1 cellular context compared by ENCODE assay signal in the genomic region with DNA sequence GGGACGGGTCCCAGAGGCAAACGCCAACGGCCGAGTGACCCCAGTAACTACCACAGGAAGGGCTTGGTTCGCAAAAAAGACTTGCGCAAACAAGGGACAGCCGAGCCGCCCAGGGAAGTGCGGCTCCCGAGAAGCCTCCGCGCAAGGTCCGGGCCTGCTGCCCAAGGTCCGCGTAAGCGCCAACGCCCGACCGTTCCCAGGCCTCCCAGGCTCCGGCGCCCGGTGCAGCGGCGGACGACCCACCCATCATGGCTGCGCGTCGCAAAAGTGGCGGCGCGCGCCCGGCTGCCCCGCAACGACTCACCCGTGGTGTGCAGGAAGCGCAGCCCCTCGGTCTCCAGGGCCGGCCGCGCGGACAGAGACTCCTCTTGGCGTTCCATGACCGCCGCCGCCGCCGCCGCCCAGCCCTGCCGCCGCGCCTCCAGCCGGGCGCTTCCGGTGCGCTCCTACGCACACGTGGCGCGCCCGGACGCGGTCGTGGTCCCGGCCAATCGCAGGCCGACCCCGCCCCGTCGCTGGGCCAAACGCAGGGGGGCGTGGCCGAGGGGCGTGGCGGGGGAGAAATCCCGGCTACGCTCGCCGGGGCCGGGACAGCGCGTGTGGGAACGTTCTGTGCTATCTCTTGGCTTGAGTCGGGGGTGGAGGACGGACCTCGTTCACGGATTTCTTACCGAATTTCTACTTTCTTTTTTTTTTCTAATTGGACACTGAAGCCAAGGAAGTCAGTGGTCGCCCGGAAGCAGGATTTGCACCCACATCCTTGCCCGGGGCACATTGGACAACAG.
A peak's percentile ranks its signal among the peaks of the same experiment; 100 is the strongest.
TF ChIP-seq lines count a peak whose summit lies in the region.

A gene with protein sequence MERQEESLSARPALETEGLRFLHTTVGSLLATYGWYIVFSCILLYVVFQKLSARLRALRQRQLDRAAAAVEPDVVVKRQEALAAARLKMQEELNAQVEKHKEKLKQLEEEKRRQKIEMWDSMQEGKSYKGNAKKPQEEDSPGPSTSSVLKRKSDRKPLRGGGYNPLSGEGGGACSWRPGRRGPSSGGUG (minus strand): TSS at position 448 of the 785 bp plus-strand sequence. CDS start 68 bp downstream, at position 380.

TF ChIP-seq in K562, 482 proteins besides CTCF, POLR2A, EP300 and RAD21 (continues in another document):
- TF ChIP-seq, protein P1, sequence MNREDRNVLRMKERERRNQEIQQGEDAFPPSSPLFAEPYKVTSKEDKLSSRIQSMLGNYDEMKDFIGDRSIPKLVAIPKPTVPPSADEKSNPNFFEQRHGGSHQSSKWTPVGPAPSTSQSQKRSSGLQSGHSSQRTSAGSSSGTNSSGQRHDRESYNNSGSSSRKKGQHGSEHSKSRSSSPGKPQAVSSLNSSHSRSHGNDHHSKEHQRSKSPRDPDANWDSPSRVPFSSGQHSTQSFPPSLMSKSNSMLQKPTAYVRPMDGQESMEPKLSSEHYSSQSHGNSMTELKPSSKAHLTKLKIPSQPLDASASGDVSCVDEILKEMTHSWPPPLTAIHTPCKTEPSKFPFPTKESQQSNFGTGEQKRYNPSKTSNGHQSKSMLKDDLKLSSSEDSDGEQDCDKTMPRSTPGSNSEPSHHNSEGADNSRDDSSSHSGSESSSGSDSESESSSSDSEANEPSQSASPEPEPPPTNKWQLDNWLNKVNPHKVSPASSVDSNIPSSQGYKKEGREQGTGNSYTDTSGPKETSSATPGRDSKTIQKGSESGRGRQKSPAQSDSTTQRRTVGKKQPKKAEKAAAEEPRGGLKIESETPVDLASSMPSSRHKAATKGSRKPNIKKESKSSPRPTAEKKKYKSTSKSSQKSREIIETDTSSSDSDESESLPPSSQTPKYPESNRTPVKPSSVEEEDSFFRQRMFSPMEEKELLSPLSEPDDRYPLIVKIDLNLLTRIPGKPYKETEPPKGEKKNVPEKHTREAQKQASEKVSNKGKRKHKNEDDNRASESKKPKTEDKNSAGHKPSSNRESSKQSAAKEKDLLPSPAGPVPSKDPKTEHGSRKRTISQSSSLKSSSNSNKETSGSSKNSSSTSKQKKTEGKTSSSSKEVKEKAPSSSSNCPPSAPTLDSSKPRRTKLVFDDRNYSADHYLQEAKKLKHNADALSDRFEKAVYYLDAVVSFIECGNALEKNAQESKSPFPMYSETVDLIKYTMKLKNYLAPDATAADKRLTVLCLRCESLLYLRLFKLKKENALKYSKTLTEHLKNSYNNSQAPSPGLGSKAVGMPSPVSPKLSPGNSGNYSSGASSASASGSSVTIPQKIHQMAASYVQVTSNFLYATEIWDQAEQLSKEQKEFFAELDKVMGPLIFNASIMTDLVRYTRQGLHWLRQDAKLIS (CRISPR knock-in tag; IDR thresholded peaks at IDR 0.05), result no peak
- peak; percentile 86 for TF ChIP-seq CCNT2 (IDR thresholded peaks at IDR 0.05; ENCODE audit: borderline replicate concordance, extremely low read depth, insufficient read length, low read depth, low read length)
- TF ChIP-seq, protein P2, sequence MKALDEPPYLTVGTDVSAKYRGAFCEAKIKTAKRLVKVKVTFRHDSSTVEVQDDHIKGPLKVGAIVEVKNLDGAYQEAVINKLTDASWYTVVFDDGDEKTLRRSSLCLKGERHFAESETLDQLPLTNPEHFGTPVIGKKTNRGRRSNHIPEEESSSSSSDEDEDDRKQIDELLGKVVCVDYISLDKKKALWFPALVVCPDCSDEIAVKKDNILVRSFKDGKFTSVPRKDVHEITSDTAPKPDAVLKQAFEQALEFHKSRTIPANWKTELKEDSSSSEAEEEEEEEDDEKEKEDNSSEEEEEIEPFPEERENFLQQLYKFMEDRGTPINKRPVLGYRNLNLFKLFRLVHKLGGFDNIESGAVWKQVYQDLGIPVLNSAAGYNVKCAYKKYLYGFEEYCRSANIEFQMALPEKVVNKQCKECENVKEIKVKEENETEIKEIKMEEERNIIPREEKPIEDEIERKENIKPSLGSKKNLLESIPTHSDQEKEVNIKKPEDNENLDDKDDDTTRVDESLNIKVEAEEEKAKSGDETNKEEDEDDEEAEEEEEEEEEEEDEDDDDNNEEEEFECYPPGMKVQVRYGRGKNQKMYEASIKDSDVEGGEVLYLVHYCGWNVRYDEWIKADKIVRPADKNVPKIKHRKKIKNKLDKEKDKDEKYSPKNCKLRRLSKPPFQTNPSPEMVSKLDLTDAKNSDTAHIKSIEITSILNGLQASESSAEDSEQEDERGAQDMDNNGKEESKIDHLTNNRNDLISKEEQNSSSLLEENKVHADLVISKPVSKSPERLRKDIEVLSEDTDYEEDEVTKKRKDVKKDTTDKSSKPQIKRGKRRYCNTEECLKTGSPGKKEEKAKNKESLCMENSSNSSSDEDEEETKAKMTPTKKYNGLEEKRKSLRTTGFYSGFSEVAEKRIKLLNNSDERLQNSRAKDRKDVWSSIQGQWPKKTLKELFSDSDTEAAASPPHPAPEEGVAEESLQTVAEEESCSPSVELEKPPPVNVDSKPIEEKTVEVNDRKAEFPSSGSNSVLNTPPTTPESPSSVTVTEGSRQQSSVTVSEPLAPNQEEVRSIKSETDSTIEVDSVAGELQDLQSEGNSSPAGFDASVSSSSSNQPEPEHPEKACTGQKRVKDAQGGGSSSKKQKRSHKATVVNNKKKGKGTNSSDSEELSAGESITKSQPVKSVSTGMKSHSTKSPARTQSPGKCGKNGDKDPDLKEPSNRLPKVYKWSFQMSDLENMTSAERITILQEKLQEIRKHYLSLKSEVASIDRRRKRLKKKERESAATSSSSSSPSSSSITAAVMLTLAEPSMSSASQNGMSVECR (CRISPR knock-in tag; IDR thresholded peaks at IDR 0.05), result peak; percentile 90
- TF ChIP-seq, protein P3, sequence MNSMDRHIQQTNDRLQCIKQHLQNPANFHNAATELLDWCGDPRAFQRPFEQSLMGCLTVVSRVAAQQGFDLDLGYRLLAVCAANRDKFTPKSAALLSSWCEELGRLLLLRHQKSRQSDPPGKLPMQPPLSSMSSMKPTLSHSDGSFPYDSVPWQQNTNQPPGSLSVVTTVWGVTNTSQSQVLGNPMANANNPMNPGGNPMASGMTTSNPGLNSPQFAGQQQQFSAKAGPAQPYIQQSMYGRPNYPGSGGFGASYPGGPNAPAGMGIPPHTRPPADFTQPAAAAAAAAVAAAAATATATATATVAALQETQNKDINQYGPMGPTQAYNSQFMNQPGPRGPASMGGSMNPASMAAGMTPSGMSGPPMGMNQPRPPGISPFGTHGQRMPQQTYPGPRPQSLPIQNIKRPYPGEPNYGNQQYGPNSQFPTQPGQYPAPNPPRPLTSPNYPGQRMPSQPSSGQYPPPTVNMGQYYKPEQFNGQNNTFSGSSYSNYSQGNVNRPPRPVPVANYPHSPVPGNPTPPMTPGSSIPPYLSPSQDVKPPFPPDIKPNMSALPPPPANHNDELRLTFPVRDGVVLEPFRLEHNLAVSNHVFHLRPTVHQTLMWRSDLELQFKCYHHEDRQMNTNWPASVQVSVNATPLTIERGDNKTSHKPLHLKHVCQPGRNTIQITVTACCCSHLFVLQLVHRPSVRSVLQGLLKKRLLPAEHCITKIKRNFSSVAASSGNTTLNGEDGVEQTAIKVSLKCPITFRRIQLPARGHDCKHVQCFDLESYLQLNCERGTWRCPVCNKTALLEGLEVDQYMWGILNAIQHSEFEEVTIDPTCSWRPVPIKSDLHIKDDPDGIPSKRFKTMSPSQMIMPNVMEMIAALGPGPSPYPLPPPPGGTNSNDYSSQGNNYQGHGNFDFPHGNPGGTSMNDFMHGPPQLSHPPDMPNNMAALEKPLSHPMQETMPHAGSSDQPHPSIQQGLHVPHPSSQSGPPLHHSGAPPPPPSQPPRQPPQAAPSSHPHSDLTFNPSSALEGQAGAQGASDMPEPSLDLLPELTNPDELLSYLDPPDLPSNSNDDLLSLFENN (IDR thresholded peaks at IDR 0.05; ENCODE audit: low read depth in 2 of 2, low read length in 2 of 2), result no peak
- no peak for TF ChIP-seq CSDE1 (IDR thresholded peaks at IDR 0.05)
- TF ChIP-seq FOXK2 (conservative IDR thresholded peaks at IDR 0.05 in 1 of 2, IDR thresholded peaks at IDR 0.05 in 1 of 2; ENCODE audit: low read depth in 2 of 2), result 0 out of 4 replicates have a peak, but pooled peaks of 1 of the 2 experiments have one; percentile 21
- TF ChIP-seq U2AF1 (optimal IDR thresholded peaks at IDR 0.05; ENCODE audit: low read depth, low read length), result peak; percentile 70
- TF ChIP-seq RBM22 (IDR thresholded peaks at IDR 0.05; ENCODE audit: low read depth, low read length, poor library complexity, severe bottlenecking), result no peak
- no peak for TF ChIP-seq BMI1 (IDR thresholded peaks at IDR 0.05; ENCODE audit: low read length)
- no peak for TF ChIP-seq ZNF232 (CRISPR knock-in tag; IDR thresholded peaks at IDR 0.05)
- TF ChIP-seq ZBTB1 (CRISPR knock-in tag; IDR thresholded peaks at IDR 0.05; ENCODE audit: borderline replicate concordance, low read depth), result no peak
- peak; percentile 97 for TF ChIP-seq CXXC5 (CRISPR knock-in tag; IDR thresholded peaks at IDR 0.05)
- 0 out of 2 replicates have a peak, but pooled peaks have one; percentile 23 for TF ChIP-seq CBX1 (IDR thresholded peaks at IDR 0.05; ENCODE audit: low read depth)
- peak; percentile 79; the same call in 1 of the 2 replicates for TF ChIP-seq RB1 (IDR thresholded peaks at IDR 0.05; ENCODE audit: low read depth)
- no peak for TF ChIP-seq ZNF707 (CRISPR knock-in tag; conservative IDR thresholded peaks at IDR 0.05)
- TF ChIP-seq PCBP2 (IDR thresholded peaks at IDR 0.05; ENCODE audit: low read depth, low read length, poor library complexity, severe bottlenecking), result no peak
- TF ChIP-seq SLC30A9 (CRISPR knock-in tag; IDR thresholded peaks at IDR 0.05), result no peak
- peak; percentile 40 for TF ChIP-seq NFYB (IDR thresholded peaks at IDR 0.05; ENCODE audit: extremely low read depth, insufficient read length)
- TF ChIP-seq SIN3A (IDR thresholded peaks at IDR 0.05; ENCODE audit: borderline replicate concordance in 2 of 2, control insufficient read depth in 1 of 2, low read depth in 2 of 2, low read length in 2 of 2), result peak; percentile 45 to 78; a peak in 1 of 4 replicates
- TF ChIP-seq NCOA6 (IDR thresholded peaks at IDR 0.05), result no peak
- TF ChIP-seq ZNF384 (IDR thresholded peaks at IDR 0.05; ENCODE audit: low read depth, low read length), result 0 out of 2 replicates have a peak, but pooled peaks have one; percentile 3
- TF ChIP-seq BACH1 (tag; IDR thresholded peaks at IDR 0.05), result no peak
- TF ChIP-seq, protein P4, sequence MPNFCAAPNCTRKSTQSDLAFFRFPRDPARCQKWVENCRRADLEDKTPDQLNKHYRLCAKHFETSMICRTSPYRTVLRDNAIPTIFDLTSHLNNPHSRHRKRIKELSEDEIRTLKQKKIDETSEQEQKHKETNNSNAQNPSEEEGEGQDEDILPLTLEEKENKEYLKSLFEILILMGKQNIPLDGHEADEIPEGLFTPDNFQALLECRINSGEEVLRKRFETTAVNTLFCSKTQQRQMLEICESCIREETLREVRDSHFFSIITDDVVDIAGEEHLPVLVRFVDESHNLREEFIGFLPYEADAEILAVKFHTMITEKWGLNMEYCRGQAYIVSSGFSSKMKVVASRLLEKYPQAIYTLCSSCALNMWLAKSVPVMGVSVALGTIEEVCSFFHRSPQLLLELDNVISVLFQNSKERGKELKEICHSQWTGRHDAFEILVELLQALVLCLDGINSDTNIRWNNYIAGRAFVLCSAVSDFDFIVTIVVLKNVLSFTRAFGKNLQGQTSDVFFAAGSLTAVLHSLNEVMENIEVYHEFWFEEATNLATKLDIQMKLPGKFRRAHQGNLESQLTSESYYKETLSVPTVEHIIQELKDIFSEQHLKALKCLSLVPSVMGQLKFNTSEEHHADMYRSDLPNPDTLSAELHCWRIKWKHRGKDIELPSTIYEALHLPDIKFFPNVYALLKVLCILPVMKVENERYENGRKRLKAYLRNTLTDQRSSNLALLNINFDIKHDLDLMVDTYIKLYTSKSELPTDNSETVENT (CRISPR knock-in tag; IDR thresholded peaks at IDR 0.05), result peak; percentile 85
- peak; percentile 75 to 79; a peak in 2 of 4 replicates for TF ChIP-seq NRF1 (conservative IDR thresholded peaks at IDR 0.05 in 1 of 2, IDR thresholded peaks at IDR 0.05 in 1 of 2)
- TF ChIP-seq ERF (CRISPR knock-in tag; IDR thresholded peaks at IDR 0.05), result 0 out of 2 replicates have a peak, but pooled peaks have one; percentile 50
- no peak for TF ChIP-seq ZNF140 (CRISPR knock-in tag; IDR thresholded peaks at IDR 0.05)
- no peak for TF ChIP-seq ZNF174 (CRISPR knock-in tag; IDR thresholded peaks at IDR 0.05)
